Comparison of ENCODE assay signal across 16 cellular contexts in the genomic region with DNA sequence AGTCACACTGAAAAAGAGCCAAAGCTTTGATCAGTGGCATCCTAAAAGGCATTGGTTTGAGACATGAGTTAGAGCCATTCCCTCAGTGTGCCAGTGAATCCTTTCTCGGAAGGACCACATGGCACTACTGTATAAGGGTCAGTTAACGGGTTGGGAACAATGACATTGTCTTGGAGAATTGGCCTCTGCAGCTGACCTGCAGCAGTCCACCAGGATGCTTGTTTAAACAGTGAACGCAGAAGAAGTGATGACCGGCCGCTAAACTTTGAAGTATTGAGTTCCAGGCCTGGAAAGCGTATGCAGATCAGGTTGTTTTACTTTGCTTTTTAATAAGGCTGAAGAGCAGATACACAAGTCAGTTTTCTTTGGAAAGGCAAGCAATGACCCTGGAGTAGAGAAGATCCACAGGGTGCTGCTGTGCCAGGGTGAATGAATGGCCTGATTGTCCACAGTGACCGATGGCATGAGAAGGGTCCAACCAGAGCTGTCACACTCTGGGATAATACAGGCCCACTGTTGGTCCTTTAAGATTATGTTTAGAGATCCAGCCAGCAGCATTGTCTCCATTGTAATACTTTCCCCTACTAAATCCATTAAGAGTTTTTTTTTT.
"Had no signal": no experiment of that assay in that cellular context is flagged by ENCODE, and none has a peak within 500 bp of the region (broad histone marks: within the 10 kb centered on the region; RNA-seq: fewer than 3 reads in every experiment).

No MANE protein-coding gene starts in this region.

- H3K4me3 ChIP-seq: left lung, skin epidermis, thyroid gland had no signal

- DNase-seq: activated CD4-positive, alpha-beta T cell treated with anti-CD3 and anti-CD28 coated beads for 36 hours; activated CD4-positive, alpha-beta T cell treated with anti-CD3 and anti-CD28 coated beads, Interleukin-2, amount 50 U/mL, for 48 hours; activated gamma-delta T cell; dermis blood vessel endothelial cell; effector memory CD8-positive, alpha-beta T cell; kidney; left lung; naive thymus-derived CD4-positive, alpha-beta T cell; right cardiac atrium; SK-N-SH; stimulated activated CD4-positive, alpha-beta T cell treated with anti-CD3 and anti-CD28 coated beads, Interleukin-2, amount 100 ng/mL, for 48 hours; thyroid gland had no signal

- H3K9me3 ChIP-seq: left lung, SK-N-SH, thyroid gland had no signal

- H3K27ac Mint-ChIP-seq: activated CD4-positive, alpha-beta T cell treated with anti-CD3 and anti-CD28 coated beads for 36 hours; activated naive CD4-positive, alpha-beta T cell treated with anti-CD3 and anti-CD28 coated beads, Interleukin-2, amount 50 U/mL, for 24 hours; progenitor cell of endocrine pancreas; WTC11 had no signal

- H3K4me3 Mint-ChIP-seq: activated CD4-positive, alpha-beta T cell treated with anti-CD3 and anti-CD28 coated beads for 36 hours; activated naive CD4-positive, alpha-beta T cell treated with anti-CD3 and anti-CD28 coated beads, Interleukin-2, amount 50 U/mL, for 24 hours; effector memory CD8-positive, alpha-beta T cell; naive thymus-derived CD4-positive, alpha-beta T cell; WTC11 had no signal

- H3K4me1 Mint-ChIP-seq: activated CD4-positive, alpha-beta T cell treated with anti-CD3 and anti-CD28 coated beads for 36 hours; activated naive CD4-positive, alpha-beta T cell treated with anti-CD3 and anti-CD28 coated beads, Interleukin-2, amount 50 U/mL, for 24 hours; WTC11 had no signal

- H3K9ac ChIP-seq: SK-N-SH had no signal

- H3K9me3 Mint-ChIP-seq: activated naive CD4-positive, alpha-beta T cell treated with anti-CD3 and anti-CD28 coated beads, Interleukin-2, amount 50 U/mL, for 24 hours; effector memory CD8-positive, alpha-beta T cell; WTC11 had no signal

- H3K27me3 Mint-ChIP-seq: activated CD4-positive, alpha-beta T cell treated with anti-CD3 and anti-CD28 coated beads for 36 hours; activated naive CD4-positive, alpha-beta T cell treated with anti-CD3 and anti-CD28 coated beads, Interleukin-2, amount 50 U/mL, for 24 hours; effector memory CD8-positive, alpha-beta T cell; naive thymus-derived CD4-positive, alpha-beta T cell had no signal

- H3K27ac ChIP-seq: left lung, skin epidermis, thyroid gland had no signal

- H3K4me1 ChIP-seq: left lung had no signal

- H3K36me3 ChIP-seq: thyroid gland had no signal

- H3K36me3 Mint-ChIP-seq: WTC11 had no signal

- H3K27me3 ChIP-seq: left lung, thyroid gland had no signal
